Comparison of ENCODE assay signal across 13 cellular contexts in the genomic region with DNA sequence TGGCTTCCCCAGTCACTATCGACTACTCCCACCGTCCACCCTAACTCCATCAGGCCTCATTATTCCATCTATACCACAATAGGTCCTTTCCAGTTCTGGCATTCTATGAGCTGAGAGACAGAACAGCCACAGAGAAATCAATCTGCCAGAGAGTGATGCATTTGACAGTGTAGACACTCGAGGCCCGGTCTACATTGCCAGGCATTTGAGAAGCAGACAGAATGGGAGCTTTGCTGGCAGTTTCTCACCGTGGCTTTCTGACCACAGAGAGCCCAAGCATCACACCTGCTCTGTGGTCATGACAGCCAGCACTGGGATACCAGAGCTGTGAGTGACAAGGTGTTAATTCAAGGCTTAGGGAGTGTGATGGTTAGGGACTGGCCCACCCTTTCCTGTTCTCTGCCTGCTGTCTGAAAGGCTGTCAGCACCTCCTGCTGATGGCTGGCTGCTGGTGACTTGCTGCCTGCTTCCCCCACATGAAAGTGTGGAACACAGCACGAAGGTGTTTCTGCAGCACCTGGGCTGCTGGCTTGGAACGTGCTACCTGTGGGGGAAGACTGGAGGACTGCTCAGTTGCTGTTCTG.
DNase-seq lines count a peak whose midpoint lies in the region; ATAC-seq and TF ChIP-seq lines count a peak whose summit lies in the region.
"Had no signal": no experiment of that assay in that cellular context is flagged by ENCODE, and none has a peak within 500 bp of the region (broad histone marks: within the 10 kb centered on the region; RNA-seq: fewer than 3 reads in every experiment).

No MANE protein-coding gene starts in this region.

- intact Hi-C loops in breast epithelium (cut with DNase I; ENCODE audit: low total_unique reads): loop anchor here (1.0 kb wide), 1 partner anchor 43 kb away; no protein-coding TSS in a partner anchor

- H3K27me3 ChIP-seq in H7 (ENCODE audit: control insufficient read depth, insufficient read depth, low read length): no peaks in the 10 kb centered on the region
- H3K27me3 ChIP-seq in iPS DF 6.9 (ENCODE audit: control insufficient read depth, insufficient read depth, low read length): no peaks in the 10 kb centered on the region
- H3K27me3 ChIP-seq in breast epithelium: no peaks in the 10 kb centered on the region
- H3K27me3 ChIP-seq: colonic mucosa had no signal

- H3K4me3 ChIP-seq in H7 (ENCODE audit: insufficient read depth, low read depth, low read length) (no peak overlapping the region), iPS DF 6.9 (ENCODE audit: low read length) (no peak overlapping the region), breast epithelium (no peak overlapping the region)
- H3K4me3 ChIP-seq: colonic mucosa had no signal

- no peak for TF ChIP-seq CTCF in breast epithelium (IDR thresholded peaks at IDR 0.05)

- H3K27ac ChIP-seq in iPS DF 6.9 (ENCODE audit: low read length) (no peak overlapping the region), breast epithelium (no peak overlapping the region)
- H3K27ac ChIP-seq: colonic mucosa had no signal

- ATAC-seq in GM18508 (IDR thresholded peaks at IDR 0.05; ENCODE audit: insufficient read depth, unreplicated experiment) (peak; percentile 68), GM18502 (IDR thresholded peaks at IDR 0.05; ENCODE audit: poor library complexity, unreplicated experiment) (no peak), HG03439 (IDR thresholded peaks at IDR 0.05; ENCODE audit: unreplicated experiment) (no peak)

- TF ChIP-seq POLR2A in breast epithelium (IDR thresholded peaks at IDR 0.05): no peak

- peak; percentile 63 for DNase-seq in H7
- peak; percentile 32 for DNase-seq in NCI-H1092 (lab: John Stamatoyannopoulos, UW)
- DNase-seq in iPS DF 6.9 (ENCODE audit: low read depth, low spot score): peak; percentile 11
- no peak for DNase-seq in medulla oblongata (ENCODE audit: extremely low spot score)
- no peak for DNase-seq in breast epithelium (ENCODE audit: low spot score in 2 of 2)
- DNase-seq: Calu3; colonic mucosa; right cardiac atrium; stimulated activated CD8-positive, alpha-beta memory T cell treated with anti-CD3 and anti-CD28 coated beads, Interleukin-4, amount 100 ng/mL, for 48 hours; SW 1271 had no signal

- H3K4me1 ChIP-seq in iPS DF 6.9 (ENCODE audit: control insufficient read depth, insufficient read depth, low read length) (no peaks in the 10 kb centered on the region), breast epithelium (no peaks in the 10 kb centered on the region)
- H3K4me1 ChIP-seq: colonic mucosa had no signal

- H3K9me3 ChIP-seq in iPS DF 6.9 (ENCODE audit: control insufficient read depth, insufficient read depth, low read length): no peaks in the 10 kb centered on the region
- H3K9me3 ChIP-seq in breast epithelium: no peaks in the 10 kb centered on the region
- H3K9me3 ChIP-seq: colonic mucosa had no signal

- no CpG with 5 or more reads among the region's 7 CpGs for WGBS in iPS DF 6.9 (ENCODE audit: insufficient coverage, insufficient read length)

- H3K36me3 ChIP-seq in H7 (replicated peaks; ENCODE audit: control insufficient read depth, insufficient read depth, low read length): no peaks in the 10 kb centered on the region
- H3K36me3 ChIP-seq in iPS DF 6.9 (ENCODE audit: control insufficient read depth, insufficient read depth, low read length): no peaks in the 10 kb centered on the region
- H3K36me3 ChIP-seq in breast epithelium: no peaks in the 10 kb centered on the region
- H3K36me3 ChIP-seq: colonic mucosa had no signal

Comparison
In these comparisons a context has a peak if more than half of its experiments do, and no peak if none do; other contexts are left out.
1. DNase-seq: peak in H7 (single experiment), NCI-H1092 (single experiment) and iPS DF 6.9 (single experiment); none in medulla oblongata (single experiment) and breast epithelium (0 of 2).